In the genomic region with DNA sequence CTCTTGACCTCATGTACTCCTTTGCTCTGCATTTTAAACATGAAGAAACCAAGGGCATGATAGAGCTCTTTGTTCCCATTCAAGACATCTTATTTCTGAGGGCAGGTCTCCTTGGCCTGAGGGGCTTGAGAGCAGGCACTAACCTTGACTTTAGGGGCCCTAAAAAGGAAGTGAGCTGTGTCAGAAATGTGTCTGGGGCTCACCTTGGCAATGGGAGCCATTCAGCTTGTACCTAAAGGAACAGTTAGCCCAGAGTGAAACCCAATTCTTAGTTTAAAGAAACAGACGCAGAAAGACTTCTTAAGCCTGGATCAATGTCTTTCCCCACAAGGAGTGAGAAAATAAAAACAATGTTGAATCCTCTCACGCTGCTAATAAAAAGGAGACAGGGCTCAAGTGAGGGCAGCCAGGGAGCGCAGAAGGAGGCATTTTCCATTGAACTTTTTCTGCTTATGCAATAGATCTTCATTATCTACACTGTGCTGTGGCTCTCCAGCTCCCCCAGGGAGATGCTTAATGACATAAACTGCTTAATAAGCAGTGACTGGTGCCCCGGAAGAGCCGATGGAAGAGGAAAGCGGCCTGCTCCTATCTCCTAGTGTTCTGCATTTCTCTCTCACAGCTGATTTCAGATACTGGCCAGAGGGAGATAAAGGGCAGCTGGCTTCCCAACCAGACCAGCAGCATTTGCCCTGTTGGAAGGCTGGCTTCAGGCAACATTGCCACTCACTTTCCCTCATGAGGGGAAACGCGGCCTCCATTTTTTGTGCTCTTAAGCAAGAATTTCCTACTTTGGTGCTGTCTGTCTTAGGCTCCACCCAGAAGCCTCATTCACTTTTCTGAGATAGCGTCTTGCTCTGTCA, we compare ENCODE assay signal across 10 cellular contexts.
A peak's percentile ranks its signal among the peaks of the same experiment; 100 is the strongest.
DNase-seq lines count a peak whose midpoint lies in the region; TF ChIP-seq lines count a peak whose summit lies in the region.
"Had no signal": no experiment of that assay in that cellular context is flagged by ENCODE, and none has a peak within 500 bp of the region (broad histone marks: within the 10 kb centered on the region; RNA-seq: fewer than 3 reads in every experiment).

No MANE protein-coding gene starts in this region.

- no peak overlapping the region for H2BK5ac ChIP-seq in trophoblast cell (ENCODE audit: low read depth, low read length, poor library complexity)

- H3K4ac ChIP-seq in trophoblast cell (ENCODE audit: low read depth, low read length): no peak overlapping the region

- H3K4me2 ChIP-seq in trophoblast cell (ENCODE audit: low read length): peak overlapping the region; percentile 20

- H3K4me1 Mint-ChIP-seq in glutamatergic neuron (ENCODE audit: low read depth, unreplicated experiment) (peaks cover 24% of the 10 kb centered on the region), endothelial cell (ENCODE audit: unreplicated experiment) (peaks cover 6% of the 10 kb centered on the region)
- peaks cover 4% of the 10 kb centered on the region for H3K4me1 Mint-ChIP-seq in T-helper 2 cell treated with Interferon-gamma antibody and Interleukin-4, amounts not matched to agents 5 μg/mL and 100 μg/mL, for 36 hours (ENCODE audit: low read depth)

- no peak overlapping the region for H2AK5ac ChIP-seq in trophoblast cell (ENCODE audit: low read length)

- H3K36me3 ChIP-seq in HUES48 (ENCODE audit: control insufficient read depth, insufficient read depth, low read length) (no peaks in the 10 kb centered on the region), trophoblast cell (ENCODE audit: control insufficient read depth in 1 of 2, insufficient read depth in 2 of 2, low read length in 2 of 2) (no peaks in the 10 kb centered on the region)
- H3K36me3 ChIP-seq: brain microvascular endothelial cell had no signal

- no peak overlapping the region for H3K4me3 ChIP-seq in HUES48 (ENCODE audit: low read depth, low read length)
- H3K4me3 ChIP-seq in trophoblast cell (ENCODE audit: low read depth, low read length): no peak overlapping the region

- TF ChIP-seq CTCF in glutamatergic neuron (IDR thresholded peaks at IDR 0.05; ENCODE audit: partially characterized antibody, unreplicated experiment) (no peak), endothelial cell (IDR thresholded peaks at IDR 0.05; ENCODE audit: unreplicated experiment) (no peak)

- H4K12ac ChIP-seq in trophoblast cell (ENCODE audit: low read depth, low read length): no peak overlapping the region

- H3K27ac Mint-ChIP-seq in glutamatergic neuron (ENCODE audit: unreplicated experiment) (peak overlapping the region; percentile 81), endothelial cell (ENCODE audit: unreplicated experiment) (no peak overlapping the region)
- no peak overlapping the region for H3K27ac Mint-ChIP-seq in T-helper 2 cell treated with Interferon-gamma antibody and Interleukin-4, amounts not matched to agents 5 μg/mL and 100 μg/mL, for 36 hours

- no peaks in the 10 kb centered on the region for H3K79me2 ChIP-seq in trophoblast cell (ENCODE audit: control insufficient read depth, insufficient read depth, low read length, poor library complexity)

- H3K4me1 ChIP-seq in HUES48 (ENCODE audit: control insufficient read depth, insufficient read depth, low read length): peaks cover 28% of the 10 kb centered on the region
- H3K4me1 ChIP-seq in trophoblast cell (ENCODE audit: control insufficient read depth in 1 of 2, insufficient read depth in 2 of 2, low read length in 2 of 2): peaks cover 9 to 12% of the 10 kb centered on the region in 2 experiments

- DNase-seq in NCI-H510A treated with DMSO at 0.1 percent for 48 hours (lab: John Stamatoyannopoulos, UW) (peak; percentile 59), glutamatergic neuron (peak; percentile 49), trophoblast cell (peak; percentile 76 to 90), NCI-H1048 (lab: John Stamatoyannopoulos, UW) (no peak), endothelial cell (ENCODE audit: low spot score) (no peak)
- no peak for DNase-seq in T-helper 2 cell treated with Interferon-gamma antibody and Interleukin-4, amounts not matched to agents 5 μg/mL and 100 μg/mL, for 36 hours (ENCODE audit: low spot score)
- DNase-seq: brain microvascular endothelial cell, GDM1, HCEC 1CT had no signal

- no peaks in the 10 kb centered on the region for H3K36me3 Mint-ChIP-seq in glutamatergic neuron (ENCODE audit: unreplicated experiment)
- no peaks in the 10 kb centered on the region for H3K36me3 Mint-ChIP-seq in T-helper 2 cell treated with Interferon-gamma antibody and Interleukin-4, amounts not matched to agents 5 μg/mL and 100 μg/mL, for 36 hours (ENCODE audit: low read depth)
- H3K36me3 Mint-ChIP-seq in endothelial cell (ENCODE audit: low read depth, unreplicated experiment): no peaks in the 10 kb centered on the region

- H3K27me3 Mint-ChIP-seq in glutamatergic neuron (ENCODE audit: unreplicated experiment) (peaks cover 2% of the 10 kb centered on the region), endothelial cell (ENCODE audit: unreplicated experiment) (no peaks in the 10 kb centered on the region)
- H3K27me3 Mint-ChIP-seq in T-helper 2 cell treated with Interferon-gamma antibody and Interleukin-4, amounts not matched to agents 5 μg/mL and 100 μg/mL, for 36 hours (ENCODE audit: low read depth): peaks cover 34% of the 10 kb centered on the region

- H3K4me3 Mint-ChIP-seq in glutamatergic neuron (ENCODE audit: unreplicated experiment) (peak overlapping the region; percentile 50), endothelial cell (ENCODE audit: unreplicated experiment) (no peak overlapping the region)
- no peak overlapping the region for H3K4me3 Mint-ChIP-seq in T-helper 2 cell treated with Interferon-gamma antibody and Interleukin-4, amounts not matched to agents 5 μg/mL and 100 μg/mL, for 36 hours

- H2BK12ac ChIP-seq in trophoblast cell (ENCODE audit: low read length): peak overlapping the region; percentile 34

- H2AFZ ChIP-seq in trophoblast cell (ENCODE audit: insufficient read depth, low read length, poor library complexity): no peak overlapping the region

- no peak overlapping the region for H2BK120ac ChIP-seq in trophoblast cell (ENCODE audit: insufficient read depth, low read length, poor library complexity)

- H3K27me3 ChIP-seq in HUES48 (ENCODE audit: control insufficient read depth, insufficient read depth, low read length): no peaks in the 10 kb centered on the region
- H3K27me3 ChIP-seq in trophoblast cell (ENCODE audit: insufficient read depth, low read length): no peaks in the 10 kb centered on the region

- H4K8ac ChIP-seq in trophoblast cell (ENCODE audit: low read depth, low read length): no peak overlapping the region

- H3K14ac ChIP-seq in trophoblast cell (ENCODE audit: low read length): no peak overlapping the region

- no peak overlapping the region for H3K23ac ChIP-seq in trophoblast cell (ENCODE audit: low read length)

- H3K9ac ChIP-seq in HUES48 (ENCODE audit: low read depth, low read length): no peak overlapping the region
- H3K9ac ChIP-seq in trophoblast cell (ENCODE audit: low read length): no peak overlapping the region

- no peaks in the 10 kb centered on the region for H3K79me1 ChIP-seq in trophoblast cell (ENCODE audit: low read length)

- no peak overlapping the region for H3K18ac ChIP-seq in trophoblast cell (ENCODE audit: low read length)

- peak overlapping the region; percentile 29 for H3K27ac ChIP-seq in HUES48 (ENCODE audit: low read depth, low read length)
- no peak overlapping the region for H3K27ac ChIP-seq in trophoblast cell (ENCODE audit: low read depth, low read length)
- H3K27ac ChIP-seq: brain microvascular endothelial cell had no signal

- no CpG with 5 or more reads among the region's 9 CpGs for WGBS in trophoblast cell (ENCODE audit: extremely low coverage, insufficient coverage, insufficient read length)

- H3K9me3 Mint-ChIP-seq in glutamatergic neuron (ENCODE audit: unreplicated experiment) (peaks cover 2% of the 10 kb centered on the region), endothelial cell (ENCODE audit: unreplicated experiment) (no peaks in the 10 kb centered on the region)
- no peaks in the 10 kb centered on the region for H3K9me3 Mint-ChIP-seq in T-helper 2 cell treated with Interferon-gamma antibody and Interleukin-4, amounts not matched to agents 5 μg/mL and 100 μg/mL, for 36 hours

- peak overlapping the region; percentile 16 for H4K91ac ChIP-seq in trophoblast cell (ENCODE audit: low read depth, low read length)

- H3K9me3 ChIP-seq in HUES48 (ENCODE audit: control insufficient read depth, insufficient read depth, low read length): no peaks in the 10 kb centered on the region
- H3K9me3 ChIP-seq in trophoblast cell (ENCODE audit: insufficient read depth, low read depth, low read length): no peaks in the 10 kb centered on the region

Comparison
In these comparisons a context has a peak if more than half of its experiments do, and no peak if none do; other contexts are left out.
1. DNase-seq: peak in NCI-H510A treated with DMSO at 0.1 percent for 48 hours (single experiment), glutamatergic neuron (single experiment) and trophoblast cell (2 of 2); none in T-helper 2 cell treated with Interferon-gamma antibody and Interleukin-4, amounts not matched to agents 5 μg/mL and 100 μg/mL, for 36 hours (single experiment), NCI-H1048 (single experiment) and endothelial cell (single experiment).